In the genomic region with DNA sequence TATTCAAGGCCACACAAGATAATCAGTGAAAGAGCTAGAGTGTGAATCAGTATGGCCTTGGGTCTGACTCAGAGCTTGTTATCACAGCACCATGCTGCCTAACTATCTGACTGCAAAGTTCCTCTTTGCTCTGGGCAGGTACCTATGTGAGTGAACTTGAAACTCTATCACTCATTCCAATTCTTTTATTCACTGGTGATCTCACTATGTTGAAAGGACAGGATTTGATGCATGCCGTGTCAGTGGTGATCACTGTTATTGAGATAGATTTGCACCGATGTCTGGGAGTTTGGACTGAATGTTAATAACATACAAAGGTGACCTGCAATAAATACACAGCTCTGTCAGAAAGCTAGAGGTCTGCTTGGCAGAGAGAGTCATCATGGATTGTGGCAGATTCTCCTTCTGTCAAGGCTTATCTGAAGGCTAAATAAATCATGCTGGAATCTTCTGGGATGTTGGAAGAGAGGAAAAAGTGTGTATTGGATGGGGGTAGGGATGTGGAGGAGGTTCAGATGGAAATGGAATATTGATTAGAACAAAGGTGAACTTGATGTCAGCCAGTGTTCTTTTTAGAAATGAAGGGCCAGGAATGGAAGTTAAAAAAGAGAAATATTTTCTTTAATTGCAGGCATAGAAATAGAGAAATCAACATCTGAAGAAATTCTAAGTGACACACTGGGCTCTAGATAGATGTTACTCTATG, we compare ENCODE assay signal across 10 cellular contexts.
A peak's percentile ranks its signal among the peaks of the same experiment; 100 is the strongest.
DNase-seq lines count a peak whose midpoint lies in the region; ATAC-seq, FAIRE-seq and TF ChIP-seq lines count a peak whose summit lies in the region.
"Had no signal": no experiment of that assay in that cellular context is flagged by ENCODE, and none has a peak within 500 bp of the region (broad histone marks: within the 10 kb centered on the region; RNA-seq: fewer than 3 reads in every experiment).

No MANE protein-coding gene starts in this region.

- peaks cover 16% of the 10 kb centered on the region for H3K27me3 ChIP-seq in CD4-positive, alpha-beta T cell (ENCODE audit: control insufficient read depth, insufficient read depth, low read length)

- ATAC-seq in A549 (peak; percentile 48 to 55; a peak in 4 of 6 replicates), GM19328 (IDR thresholded peaks at IDR 0.05; ENCODE audit: unreplicated experiment) (peak; percentile 60), HG03060 (IDR thresholded peaks at IDR 0.05; ENCODE audit: low read depth, unreplicated experiment) (peak; percentile 49)
- ATAC-seq in activated T-helper 17 cell treated with anti-CD3 and anti-CD28 coated beads, Interleukin-2, amount 50 U/mL, for 72 hours (replicated peaks) = peak; percentile 88
- no peak for ATAC-seq in CD4-positive, alpha-beta T cell (ENCODE audit: poor library complexity)

- H3K27ac Mint-ChIP-seq in activated T-helper 17 cell treated with anti-CD3 and anti-CD28 coated beads, Interleukin-2, amount 50 U/mL, for 72 hours = peak overlapping the region; percentile 75
- H3K27ac Mint-ChIP-seq in CD4-positive, alpha-beta T cell = no peak overlapping the region

- TF ChIP-seq CTCF in A549 (IDR thresholded peaks at IDR 0.05) = no peak
- no peak for TF ChIP-seq CTCF in CD4-positive, alpha-beta T cell (IDR thresholded peaks at IDR 0.05)

- H3K4me1 Mint-ChIP-seq in activated T-helper 17 cell treated with anti-CD3 and anti-CD28 coated beads, Interleukin-2, amount 50 U/mL, for 72 hours = peaks cover 5% of the 10 kb centered on the region
- no peaks in the 10 kb centered on the region for H3K4me1 Mint-ChIP-seq in CD4-positive, alpha-beta T cell (ENCODE audit: low read depth)

- CTCF ChIA-PET in A549 (lab: Yijun Ruan, JAX) = interaction anchor here (1.4 to 1.6 kb wide), 2 partner anchors 9 to 314 kb away, joined by 3 to 5 read pairs; no protein-coding TSS in a partner anchor
- CTCF ChIA-PET in CD4-positive, alpha-beta T cell (lab: Charles Lee) = interaction anchor here (1.4 kb wide), 1 partner anchor 9 kb away, joined by 3 read pairs; no protein-coding TSS in a partner anchor

- no peaks in the 10 kb centered on the region for H3K9me3 ChIP-seq in A549
- H3K9me3 ChIP-seq in CD4-positive, alpha-beta T cell (ENCODE audit: control insufficient read depth, low read length) = no peaks in the 10 kb centered on the region

- H3K9me3 Mint-ChIP-seq in activated T-helper 17 cell treated with anti-CD3 and anti-CD28 coated beads, Interleukin-2, amount 50 U/mL, for 72 hours = no peaks in the 10 kb centered on the region
- no peaks in the 10 kb centered on the region for H3K9me3 Mint-ChIP-seq in CD4-positive, alpha-beta T cell

- DNase-seq in A549 (ENCODE audit: low read depth in 1 of 2, low spot score in 1 of 2) (peak in 1 of 2 experiments; percentile 22), NCI-H2029 treated with DMSO at 0.1 percent for 48 hours (lab: John Stamatoyannopoulos, UW) (no peak), epidermal melanocyte (ENCODE audit: insufficient read length, low spot score) (no peak), putamen (ENCODE audit: low spot score) (no peak)
- DNase-seq in CD4-positive, alpha-beta T cell = no peak
- DNase-seq: Calu3 had no signal

- H3K4me3 ChIP-seq in A549 = no peak overlapping the region

- intact Hi-C loops in CD4-positive, alpha-beta T cell (cut with DNase I, micrococcal nuclease) = no loop called here

- peak overlapping the region; percentile 36 for H3K4me3 Mint-ChIP-seq in activated T-helper 17 cell treated with anti-CD3 and anti-CD28 coated beads, Interleukin-2, amount 50 U/mL, for 72 hours
- H3K4me3 Mint-ChIP-seq in CD4-positive, alpha-beta T cell = no peak overlapping the region

- TF ChIP-seq EP300 in A549 (IDR thresholded peaks at IDR 0.05) = no peak

- peaks cover 30% of the 10 kb centered on the region for H3K4me1 ChIP-seq in A549

- TF ChIP-seq POLR2A in A549 (IDR thresholded peaks at IDR 0.05; ENCODE audit: low read length) = no peak

- H3K4me2 ChIP-seq in A549 = no peak overlapping the region

- no peak for FAIRE-seq in A549 (lab: Jason Lieb, UNC)

- WGBS in A549 (ENCODE audit: missing lambda C conversion rate) = 0% methylated on average over 2 of the region's 2 CpGs

- POLR2A ChIA-PET in A549 (lab: Yijun Ruan, JAX) = no interaction called here
- POLR2A ChIA-PET in CD4-positive, alpha-beta T cell (lab: Charles Lee) = no interaction called here

- no peak overlapping the region for H3K27ac ChIP-seq in A549
- no peak overlapping the region for H3K27ac ChIP-seq in CD4-positive, alpha-beta T cell (ENCODE audit: low read depth, low read length)
- H3K27ac ChIP-seq: VCaP had no signal

- TF ChIP-seq RAD21 in A549 (conservative IDR thresholded peaks at IDR 0.05 in 1 of 2, IDR thresholded peaks at IDR 0.05 in 1 of 2) = no peak

- peaks cover 40% of the 10 kb centered on the region for H3K27me3 Mint-ChIP-seq in activated T-helper 17 cell treated with anti-CD3 and anti-CD28 coated beads, Interleukin-2, amount 50 U/mL, for 72 hours
- H3K27me3 Mint-ChIP-seq in CD4-positive, alpha-beta T cell = peaks cover 50% of the 10 kb centered on the region

- no peaks in the 10 kb centered on the region for H3K36me3 Mint-ChIP-seq in activated T-helper 17 cell treated with anti-CD3 and anti-CD28 coated beads, Interleukin-2, amount 50 U/mL, for 72 hours (ENCODE audit: low read depth)
- no peaks in the 10 kb centered on the region for H3K36me3 Mint-ChIP-seq in CD4-positive, alpha-beta T cell (ENCODE audit: low read depth)

TF ChIP-seq in A549, 52 proteins besides CTCF, POLR2A, EP300 and RAD21:
- TF ChIP-seq HOXB13 (CRISPR knock-in tag; IDR thresholded peaks at IDR 0.05; ENCODE audit: low read depth) = no peak
- TF ChIP-seq CHD4 (IDR thresholded peaks at IDR 0.05; ENCODE audit: borderline replicate concordance) = no peak
- peak; percentile 32; the same call in 1 of the 2 replicates for TF ChIP-seq JUNB (IDR thresholded peaks at IDR 0.05)
